14 cellular contexts compared by ENCODE assay signal in the genomic region with DNA sequence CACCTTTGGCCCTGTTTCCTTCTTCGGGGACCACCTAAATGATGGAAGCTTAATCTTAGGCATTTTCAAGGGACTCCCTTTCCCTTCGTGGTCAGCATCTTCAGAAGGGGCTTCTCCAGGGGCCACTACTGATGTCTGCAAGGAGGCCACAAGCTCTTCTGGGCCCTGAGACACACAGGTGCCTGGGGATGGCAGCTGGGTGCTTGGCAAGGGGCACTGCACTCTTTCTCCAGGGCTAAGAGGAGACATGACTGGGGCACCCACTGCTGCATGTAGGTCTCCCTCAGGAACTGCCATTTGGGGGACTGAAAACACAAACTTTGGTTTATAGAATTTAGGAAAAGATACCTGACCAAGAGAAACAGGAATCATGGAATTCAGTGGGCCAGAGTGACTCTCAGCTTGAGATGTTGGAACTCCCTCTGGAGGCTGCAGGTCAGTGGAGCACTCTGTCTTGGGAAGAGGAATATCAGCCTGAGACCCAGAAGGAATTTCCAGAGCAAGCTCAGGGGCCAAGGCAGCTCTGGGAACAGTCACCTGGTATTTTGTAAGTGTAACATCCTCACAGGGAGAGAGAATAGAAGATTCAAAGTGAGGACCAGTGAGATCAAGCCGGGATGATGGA. TPM values are rescaled to one million over a fixed set of nuclear protein-coding genes. Genes with fewer than 3 reads are reported as not detected.
A peak's percentile ranks its signal among the peaks of the same experiment; 100 is the strongest.
DNase-seq lines count a peak whose midpoint lies in the region; ATAC-seq and TF ChIP-seq lines count a peak whose summit lies in the region.
"Had no signal": no experiment of that assay in that cellular context is flagged by ENCODE, and none has a peak within 500 bp of the region (broad histone marks: within the 10 kb centered on the region; RNA-seq: fewer than 3 reads in every experiment).

No MANE protein-coding gene starts in this region.

- no peak overlapping the region for H2AFZ ChIP-seq in PC-3 (ENCODE audit: low read length)
- no peak overlapping the region for H2AFZ ChIP-seq in hepatocyte

- peaks cover 39% of the 10 kb centered on the region for H3K27me3 ChIP-seq in A673 (replicated peaks; ENCODE audit: insufficient read depth, low read depth, low read length, poor library complexity)
- H3K27me3 ChIP-seq in PC-3 (ENCODE audit: low read length), result no peaks in the 10 kb centered on the region
- peaks cover 31% of the 10 kb centered on the region for H3K27me3 ChIP-seq in hepatocyte

- no peaks in the 10 kb centered on the region for H3K9me2 ChIP-seq in PC-3 (replicated peaks; ENCODE audit: low read length)
- no peaks in the 10 kb centered on the region for H3K9me2 ChIP-seq in hepatocyte (replicated peaks; ENCODE audit: insufficient read depth)

- intact Hi-C loops in A673 (cut with micrococcal nuclease; ENCODE audit: unreplicated experiment) (no loop called here), PC-3 (cut with micrococcal nuclease) (no loop called here)

- 88% methylated on average over 3 of the region's 3 CpGs for WGBS in hepatocyte (ENCODE audit: low lambda C conversion rate, missing lambda C conversion rate)

- H3K27ac ChIP-seq in A673 (ENCODE audit: low read depth, low read length, poor library complexity, severe bottlenecking) (no peak overlapping the region), PC-3 (ENCODE audit: low read length) (no peak overlapping the region), hepatocyte (no peak overlapping the region)
- H3K27ac ChIP-seq: KMS-11 had no signal

- ATAC-seq in PC-3 (no peak), HG03175 (IDR thresholded peaks at IDR 0.05; ENCODE audit: unreplicated experiment) (no peak)
- ATAC-seq: stimulated activated naive CD8-positive, alpha-beta T cell treated with anti-CD3 and anti-CD28 coated beads, Interleukin-15, Interleukin-2, amounts not matched to agents 100 U/mL and 50 U/mL, for 24 hours had no signal

- H3K79me2 ChIP-seq in PC-3 (ENCODE audit: low read length), result no peaks in the 10 kb centered on the region
- H3K79me2 ChIP-seq in hepatocyte, result no peaks in the 10 kb centered on the region

- H3K4me2 ChIP-seq in PC-3 (ENCODE audit: low read length), result no peak overlapping the region
- no peak overlapping the region for H3K4me2 ChIP-seq in hepatocyte
- H3K4me2 ChIP-seq: KMS-11 had no signal

- TF ChIP-seq CTCF in A673 (conservative IDR thresholded peaks at IDR 0.05; ENCODE audit: low read depth, low read length), result 0 out of 2 replicates have a peak, but pooled peaks have one; percentile 29
- peak; percentile 30; the same call in 1 of the 2 replicates for TF ChIP-seq CTCF in PC-3 (conservative IDR thresholded peaks at IDR 0.05; ENCODE audit: low read depth, low read length)
- peak; percentile 35 for TF ChIP-seq CTCF in hepatocyte (IDR thresholded peaks at IDR 0.05; ENCODE audit: poor library complexity)

- H4K20me1 ChIP-seq in PC-3 (ENCODE audit: low read length) (no peaks in the 10 kb centered on the region), hepatocyte (ENCODE audit: insufficient read depth, poor library complexity, severe bottlenecking) (no peaks in the 10 kb centered on the region)

- DNase-seq in A673 (ENCODE audit: low spot score) (no peak), DMS114 treated with DMSO at 0.1 percent for 48 hours (lab: John Stamatoyannopoulos, UW; ENCODE audit: unreplicated experiment) (peak; percentile 27), PC-3 (peak; percentile 10), hepatocyte (ENCODE audit: low spot score) (no peak), DMS79 (lab: John Stamatoyannopoulos, UW) (no peak), NCI-H2081 (lab: John Stamatoyannopoulos, UW) (no peak)
- no peak for DNase-seq in stimulated activated CD4-positive, alpha-beta T cell treated with anti-CD3 and anti-CD28 coated beads, Interleukin-4, amount 100 ng/mL, for 1 hour
- DNase-seq: CD4-positive, alpha-beta memory T cell; effector CD8-positive, alpha-beta T cell; stimulated activated naive CD8-positive, alpha-beta T cell treated with anti-CD3 and anti-CD28 coated beads, Interleukin-15, Interleukin-2, amounts not matched to agents 100 U/mL and 50 U/mL, for 24 hours had no signal

- H3K4me1 ChIP-seq in A673 (ENCODE audit: insufficient read depth, low read length, poor library complexity, severe bottlenecking) (no peaks in the 10 kb centered on the region), PC-3 (ENCODE audit: insufficient read depth, low read length) (no peaks in the 10 kb centered on the region), hepatocyte (ENCODE audit: insufficient read depth) (no peaks in the 10 kb centered on the region)
- H3K4me1 ChIP-seq: HAP-1 had no signal

- no peaks in the 10 kb centered on the region for H3F3A ChIP-seq in PC-3 (ENCODE audit: low read length, unreplicated experiment)

- H3K36me3 ChIP-seq in A673 (ENCODE audit: insufficient read depth, low read length, poor library complexity, severe bottlenecking) (no peaks in the 10 kb centered on the region), PC-3 (ENCODE audit: low read depth, low read length) (no peaks in the 10 kb centered on the region), hepatocyte (replicated peaks; ENCODE audit: insufficient read depth, low read depth) (no peaks in the 10 kb centered on the region)
- H3K36me3 ChIP-seq: HAP-1 had no signal

- no TSS peak for BruUV-seq in A673 (replicated peaks; lab: Mats Ljungman, UMichigan)
- BruUV-seq in PC-3 (replicated peaks; lab: Mats Ljungman, UMichigan), result no TSS peak

- no peak overlapping the region for H3K4me3 ChIP-seq in A673 (ENCODE audit: low read depth, low read length, poor library complexity, severe bottlenecking)
- H3K4me3 ChIP-seq in PC-3 (ENCODE audit: low read length), result no peak overlapping the region
- no peak overlapping the region for H3K4me3 ChIP-seq in hepatocyte
- H3K4me3 ChIP-seq: HAP-1 had no signal

- CTCF ChIA-PET in A673 (lab: Charles Lee), result no interaction called here
- CTCF ChIA-PET in PC-3 (lab: Charles Lee), result no interaction called here

- POLR2A ChIA-PET in A673 (lab: Charles Lee; ENCODE audit: low non-redundant PET) (no interaction called here), PC-3 (lab: Charles Lee; ENCODE audit: unreplicated experiment) (no interaction called here)

- H3K9me3 ChIP-seq in A673 (ENCODE audit: low read depth, low read length, poor library complexity, severe bottlenecking) (no peaks in the 10 kb centered on the region), PC-3 (ENCODE audit: low read length) (no peaks in the 10 kb centered on the region), hepatocyte (ENCODE audit: low read depth) (no peaks in the 10 kb centered on the region)
- H3K9me3 ChIP-seq: HAP-1 had no signal

- H3K9ac ChIP-seq in PC-3 (ENCODE audit: low read length), result no peak overlapping the region
- H3K9ac ChIP-seq: KMS-11 had no signal

RNA-seq across cellular contexts. Expression of a gene that starts 16.0 kb away (rescaled TPM):
- total RNA-seq in A673 (2021) (not detected in 2 replicates), PC-3 (2014; rRNA removed) (0.04 TPM in 1 of 2 replicates, not detected in the other), hepatocyte (not detected in 2 replicates)
- 0.77 and 1.1 TPM in 2 replicates for polyA plus RNA-seq in hepatocyte
- total RNA-seq: activated CD8-positive, alpha-beta memory T cell treated with anti-CD3 and anti-CD28 coated beads for 36 hours; CD4-positive, alpha-beta memory T cell had no signal

RNA-seq across cellular contexts. Expression of a gene that starts 37.5 kb away (rescaled TPM):
- total RNA-seq in A673 (2021), result 0.56 and 0.59 TPM in 2 replicates
- 25.0 and 31.1 TPM in 2 replicates for total RNA-seq in PC-3 (2014; rRNA removed)
- total RNA-seq in hepatocyte, result 4.6 and 5.9 TPM in 2 replicates
- polyA plus RNA-seq in hepatocyte, result 1.8 and 2.4 TPM in 2 replicates
- polyA plus RNA-seq: CD4-positive, alpha-beta memory T cell had no signal

RNA-seq across cellular contexts. Expression of a gene that starts 45.0 kb away (rescaled TPM):
- total RNA-seq in A673 (2021), result 14.3 and 14.6 TPM in 2 replicates
- total RNA-seq in PC-3 (2014; rRNA removed), result 19.2 and 27.5 TPM in 2 replicates
- total RNA-seq in hepatocyte, result 4.5 and 6.4 TPM in 2 replicates
- polyA plus RNA-seq in hepatocyte, result 5.1 and 9.3 TPM in 2 replicates

Comparison
In these comparisons a context has a peak if more than half of its experiments do, and no peak if none do; other contexts are left out.
1. DNase-seq: peak in DMS114 treated with DMSO at 0.1 percent for 48 hours (single experiment) and PC-3 (single experiment); none in A673 (single experiment), hepatocyte (single experiment), stimulated activated CD4-positive, alpha-beta T cell treated with anti-CD3 and anti-CD28 coated beads, Interleukin-4, amount 100 ng/mL, for 1 hour (single experiment), DMS79 (single experiment) and NCI-H2081 (0 of 2).
2. Peak in every context shown above with its lines, with median percentiles within 50 percentile points of each other: CTCF ChIP-seq.